In the genomic region with DNA sequence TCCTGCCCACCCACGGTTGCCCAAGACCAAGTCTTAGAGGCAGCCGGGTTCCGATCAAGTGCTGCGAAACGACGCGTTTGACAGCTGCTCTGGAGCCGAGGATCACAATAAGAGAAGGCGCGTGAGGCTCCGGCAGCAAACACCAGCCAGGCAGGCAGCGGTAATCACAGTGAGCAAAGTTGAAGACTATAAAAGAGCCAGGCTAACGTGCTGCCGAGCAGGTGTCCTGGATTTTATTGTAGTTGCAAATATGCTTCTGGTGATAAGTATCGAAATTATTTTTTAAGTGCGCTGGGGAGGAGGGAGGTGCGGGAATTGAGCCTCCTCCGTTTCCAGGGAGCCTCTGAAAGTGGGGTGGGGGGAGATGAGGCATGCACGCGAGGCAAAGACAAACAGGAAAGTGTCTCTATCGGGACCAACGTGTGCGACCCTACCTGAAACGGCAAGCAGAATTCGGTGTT, we compare ENCODE assay signal across 1 cellular context.
TF ChIP-seq lines count a peak whose summit lies in the region.

No MANE protein-coding gene starts in this region.

TF ChIP-seq in HepG2, 621 proteins besides CTCF, POLR2A, EP300 and RAD21 (continued from another document):
- TF ChIP-seq, protein P1, sequence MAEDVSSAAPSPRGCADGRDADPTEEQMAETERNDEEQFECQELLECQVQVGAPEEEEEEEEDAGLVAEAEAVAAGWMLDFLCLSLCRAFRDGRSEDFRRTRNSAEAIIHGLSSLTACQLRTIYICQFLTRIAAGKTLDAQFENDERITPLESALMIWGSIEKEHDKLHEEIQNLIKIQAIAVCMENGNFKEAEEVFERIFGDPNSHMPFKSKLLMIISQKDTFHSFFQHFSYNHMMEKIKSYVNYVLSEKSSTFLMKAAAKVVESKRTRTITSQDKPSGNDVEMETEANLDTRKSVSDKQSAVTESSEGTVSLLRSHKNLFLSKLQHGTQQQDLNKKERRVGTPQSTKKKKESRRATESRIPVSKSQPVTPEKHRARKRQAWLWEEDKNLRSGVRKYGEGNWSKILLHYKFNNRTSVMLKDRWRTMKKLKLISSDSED (CRISPR knock-in tag; IDR thresholded peaks at IDR 0.05): no peak
